29 cellular contexts compared by ENCODE assay signal in genomic region chr1:28565040-28565439, GRCh38. TPM values are rescaled to one million over a fixed set of nuclear protein-coding genes. Genes with fewer than 3 reads are reported as not detected.
"Had no signal": no experiment of that assay in that cellular context is flagged by ENCODE, and none has a peak within 500 bp of the region (broad histone marks: within the 10 kb centered on the region; RNA-seq: fewer than 3 reads in every experiment).

No MANE protein-coding gene starts in this region.

- H3K27ac Mint-ChIP-seq: naive thymus-derived CD4-positive, alpha-beta T cell; stimulated activated naive CD8-positive, alpha-beta T cell treated with anti-CD3 and anti-CD28 coated beads, Interleukin-15, Interleukin-2, amounts not matched to agents 100 ng/mL and 50 ng/mL, for 24 hours had no signal

- H3K27me3 ChIP-seq: heart left ventricle, pancreas, suprapubic skin, tibial artery, uterus had no signal

- H3K9me3 Mint-ChIP-seq: immature natural killer cell; naive thymus-derived CD4-positive, alpha-beta T cell; natural killer cell treated with Interleukin-12 subunit alpha and Interleukin-12 subunit beta and Interleukin-15 and Interleukin-18, amount 100 ng/mL, for 72 hours; neural crest cell; stimulated activated naive CD8-positive, alpha-beta T cell treated with anti-CD3 and anti-CD28 coated beads, Interleukin-15, Interleukin-2, amounts not matched to agents 100 ng/mL and 50 ng/mL, for 24 hours had no signal

- H3K4me3 Mint-ChIP-seq: immature natural killer cell; naive thymus-derived CD4-positive, alpha-beta T cell; natural killer cell treated with Interleukin-12 subunit alpha and Interleukin-12 subunit beta and Interleukin-15 and Interleukin-18, amount 100 ng/mL, for 72 hours; neural crest cell; stimulated activated naive CD8-positive, alpha-beta T cell treated with anti-CD3 and anti-CD28 coated beads, Interleukin-15, Interleukin-2, amounts not matched to agents 100 ng/mL and 50 ng/mL, for 24 hours had no signal

- H3K4me3 ChIP-seq: heart left ventricle, left ventricle myocardium inferior, mucosa of descending colon, pancreas, prostate gland, skin epidermis, suprapubic skin, thoracic aorta, tibial artery, uterus had no signal

- H3K4me1 Mint-ChIP-seq: immature natural killer cell, neural crest cell had no signal

- ATAC-seq: heart left ventricle; left colon; mucosa of descending colon; naive thymus-derived CD4-positive, alpha-beta T cell; natural killer cell treated with Interleukin-12 subunit alpha and Interleukin-12 subunit beta and Interleukin-15 and Interleukin-18, amount 100 ng/mL, for 72 hours; pancreas; right cardiac atrium; sciatic nerve had no signal

- H3K27ac ChIP-seq: heart left ventricle, left ventricle myocardium inferior, pancreas, prostate gland, skin epidermis, suprapubic skin, thoracic aorta, tibial artery, uterus had no signal

- H3K9me3 ChIP-seq: heart left ventricle, left ventricle myocardium inferior, mucosa of descending colon, pancreas, prostate gland, suprapubic skin, thoracic aorta, tibial artery, uterus had no signal

- DNase-seq: heart left ventricle; hypothalamus; immature natural killer cell; kidney; left colon; left ventricle myocardium inferior; midbrain; mucosa of descending colon; naive thymus-derived CD4-positive, alpha-beta T cell; nucleus accumbens; pancreas; retina; right cardiac atrium; stimulated activated CD4-positive, alpha-beta T cell treated with anti-CD3 and anti-CD28 coated beads, Interleukin-12 subunit alpha, Interleukin-12 subunit beta, amount 100 ng/mL, for 4 hours; stimulated activated CD4-positive, alpha-beta T cell treated with anti-CD3 and anti-CD28 coated beads, Interleukin-15, amount 100 ng/mL, for 24 hours; stimulated activated CD4-positive, alpha-beta T cell treated with anti-CD3 and anti-CD28 coated beads, Interleukin-2, amount 100 ng/mL, for 24 hours; stimulated activated CD4-positive, alpha-beta T cell treated with anti-CD3 and anti-CD28 coated beads, Interleukin-4, amount 100 ng/mL, for 1 hour; stimulated activated naive CD4-positive, alpha-beta T cell; tibial artery; trophoblast cell; uterus had no signal

- H3K36me3 ChIP-seq: uterus had no signal

- H3K4me1 ChIP-seq: heart left ventricle, left ventricle myocardium inferior, pancreas, prostate gland, suprapubic skin, tibial artery, uterus had no signal

- H3K27me3 Mint-ChIP-seq: naive thymus-derived CD4-positive, alpha-beta T cell; natural killer cell treated with Interleukin-12 subunit alpha and Interleukin-12 subunit beta and Interleukin-15 and Interleukin-18, amount 100 ng/mL, for 72 hours; stimulated activated naive CD8-positive, alpha-beta T cell treated with anti-CD3 and anti-CD28 coated beads, Interleukin-15, Interleukin-2, amounts not matched to agents 100 ng/mL and 50 ng/mL, for 24 hours had no signal

RNA-seq across cellular contexts. Expression of gene RAB42, which starts 27.0 kb away (rescaled TPM):
- total RNA-seq: natural killer cell treated with Interleukin-12 subunit alpha and Interleukin-12 subunit beta and Interleukin-15 and Interleukin-18, amount 100 ng/mL, for 72 hours had no signal
- polyA plus RNA-seq: immature natural killer cell; naive thymus-derived CD4-positive, alpha-beta T cell had no signal
